21 cellular contexts compared by ENCODE assay signal in the genomic region with DNA sequence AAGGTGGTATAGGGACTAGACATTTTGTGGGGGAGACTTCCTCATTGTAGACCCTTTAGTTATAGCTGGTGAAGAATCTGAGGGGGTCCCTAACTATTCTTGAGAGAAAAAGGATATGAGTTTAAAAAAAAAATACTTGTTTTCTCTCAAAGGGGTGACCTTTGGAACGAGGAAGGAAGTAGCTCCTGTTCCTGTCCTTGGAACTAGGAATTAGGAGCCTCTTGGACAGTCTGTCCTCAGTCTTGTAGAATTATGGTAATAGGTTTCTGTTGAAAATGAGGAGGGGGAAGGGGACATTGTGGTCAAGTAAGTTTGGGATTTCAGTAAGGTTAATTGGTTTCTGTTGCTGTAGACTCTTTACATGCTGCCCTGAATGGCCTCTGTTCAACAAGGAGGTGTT.
"Had no signal": no experiment of that assay in that cellular context is flagged by ENCODE, and none has a peak within 500 bp of the region (broad histone marks: within the 10 kb centered on the region; RNA-seq: fewer than 3 reads in every experiment).

No MANE protein-coding gene starts in this region.

- H3K9me3 ChIP-seq: heart right ventricle, prostate gland, sigmoid colon, suprapubic skin, thyroid gland had no signal

- FAIRE-seq: endothelial cell of umbilical vein, islet of Langerhans, urothelium cell line had no signal

- DNase-seq: erythroblast; foreskin keratinocyte; heart right ventricle; hypothalamus; kidney glomerular epithelial cell; mesendoderm; naive thymus-derived CD4-positive, alpha-beta T cell; nephron progenitor cell; sigmoid colon; stimulated activated CD4-positive, alpha-beta T cell treated with anti-CD3 and anti-CD28 coated beads, Interleukin-2, amount 100 ng/mL, for 48 hours; stimulated activated naive CD8-positive, alpha-beta T cell treated with anti-CD3 and anti-CD28 coated beads, Interleukin-15, Interleukin-2, amounts not matched to agents 100 U/mL and 50 U/mL, for 24 hours; thyroid gland had no signal

- ATAC-seq: foreskin keratinocyte; left lobe of liver; naive thymus-derived CD4-positive, alpha-beta T cell; stimulated activated naive CD8-positive, alpha-beta T cell treated with anti-CD3 and anti-CD28 coated beads, Interleukin-15, Interleukin-2, amounts not matched to agents 100 U/mL and 50 U/mL, for 24 hours had no signal

- H3K4me1 ChIP-seq: foreskin keratinocyte, prostate gland, suprapubic skin, thyroid gland had no signal

- H3K27ac ChIP-seq: foreskin keratinocyte, parathyroid adenoma, prostate gland, sigmoid colon, skin epidermis, suprapubic skin, thyroid gland had no signal

- H3K36me3 ChIP-seq: prostate gland, sigmoid colon, suprapubic skin, thyroid gland had no signal

- H3K4me3 ChIP-seq: heart right ventricle, lung, prostate gland, sigmoid colon, skin epidermis, suprapubic skin, thyroid gland had no signal

- H3K27me3 ChIP-seq: foreskin keratinocyte, heart right ventricle, sigmoid colon, suprapubic skin, thyroid gland had no signal
